In genomic region chr7:4830176-4830575, GRCh38 we compare ENCODE assay signal across 1 cellular context.
A peak's percentile ranks its signal among the peaks of the same experiment; 100 is the strongest.
TF ChIP-seq lines count a peak whose summit lies in the region.

No MANE protein-coding gene starts in this region.

TF ChIP-seq in HepG2, 621 proteins besides CTCF, POLR2A, EP300 and RAD21 (continued from another document and continues in another):
- TF ChIP-seq MNT (IDR thresholded peaks at IDR 0.05) (no peak), NFIB (CRISPR knock-in tag; IDR thresholded peaks at IDR 0.05; ENCODE audit: borderline replicate concordance) (no peak), NPAS2 (CRISPR knock-in tag; IDR thresholded peaks at IDR 0.05; ENCODE audit: borderline replicate concordance) (no peak), HOXD1 (CRISPR knock-in tag; IDR thresholded peaks at IDR 0.05) (no peak), ZFP36L1 (CRISPR knock-in tag; IDR thresholded peaks at IDR 0.05) (no peak), SRY (CRISPR knock-in tag; IDR thresholded peaks at IDR 0.05) (peak; percentile 40; the same call in 1 of the 2 replicates), FOXJ3 (CRISPR knock-in tag; IDR thresholded peaks at IDR 0.05; ENCODE audit: borderline replicate concordance) (no peak), ZNF782 (CRISPR knock-in tag; IDR thresholded peaks at IDR 0.05; ENCODE audit: borderline replicate concordance) (no peak), MAZ (IDR thresholded peaks at IDR 0.05; ENCODE audit: borderline replicate concordance, low read depth, low read length) (peak; percentile 45; the same call in 1 of the 2 replicates), MAZ (CRISPR knock-in tag; IDR thresholded peaks at IDR 0.05; ENCODE audit: low read depth) (peak; percentile 51; the same call in 1 of the 2 replicates), ZNF75D (CRISPR knock-in tag; IDR thresholded peaks at IDR 0.05; ENCODE audit: borderline replicate concordance) (no peak), IKZF1 (IDR thresholded peaks at IDR 0.05) (no peak), ZBTB40 (IDR thresholded peaks at IDR 0.05) (no peak), ZBTB40 (CRISPR knock-in tag; IDR thresholded peaks at IDR 0.05) (no peak), MIER3 (CRISPR knock-in tag; IDR thresholded peaks at IDR 0.05; ENCODE audit: borderline replicate concordance) (peak; percentile 81; the same call in 1 of the 2 replicates), NR2C2 (CRISPR knock-in tag; IDR thresholded peaks at IDR 0.05; ENCODE audit: borderline replicate concordance) (no peak), HIVEP1 (CRISPR knock-in tag; IDR thresholded peaks at IDR 0.05) (no peak), ZNF563 (CRISPR knock-in tag; IDR thresholded peaks at IDR 0.05) (no peak), ZNF674 (CRISPR knock-in tag; IDR thresholded peaks at IDR 0.05; ENCODE audit: low read depth) (no peak), SIN3A (IDR thresholded peaks at IDR 0.05; ENCODE audit: borderline replicate concordance, low read depth, low read length) (no peak), MYNN (CRISPR knock-in tag; IDR thresholded peaks at IDR 0.05; ENCODE audit: low read depth) (no peak), ZNF292 (CRISPR knock-in tag; IDR thresholded peaks at IDR 0.05; ENCODE audit: borderline replicate concordance, low read depth) (no peak; the same call in 1 of the 2 replicates), ZFP36L2 (CRISPR knock-in tag; IDR thresholded peaks at IDR 0.05) (no peak), ZNF597 (CRISPR knock-in tag; IDR thresholded peaks at IDR 0.05) (no peak), CEBPB (IDR thresholded peaks at IDR 0.05; ENCODE audit: borderline replicate concordance, low read depth, low read length) (no peak), ZNF660 (CRISPR knock-in tag; IDR thresholded peaks at IDR 0.05; ENCODE audit: borderline replicate concordance, low read depth) (no peak), ZNF749 (CRISPR knock-in tag; IDR thresholded peaks at IDR 0.05; ENCODE audit: borderline replicate concordance) (no peak), ASH2L (IDR thresholded peaks at IDR 0.05; ENCODE audit: insufficient read length, low read depth, low read length) (no peak), REST (IDR thresholded peaks at IDR 0.05; ENCODE audit: borderline replicate concordance in 1 of 2, low read depth in 1 of 2, low read length in 2 of 2) (no peak), CBFB (CRISPR knock-in tag; IDR thresholded peaks at IDR 0.05) (peak; percentile 75), KLF13 (CRISPR knock-in tag; IDR thresholded peaks at IDR 0.05) (no peak)
- TF ChIP-seq, protein P1, sequence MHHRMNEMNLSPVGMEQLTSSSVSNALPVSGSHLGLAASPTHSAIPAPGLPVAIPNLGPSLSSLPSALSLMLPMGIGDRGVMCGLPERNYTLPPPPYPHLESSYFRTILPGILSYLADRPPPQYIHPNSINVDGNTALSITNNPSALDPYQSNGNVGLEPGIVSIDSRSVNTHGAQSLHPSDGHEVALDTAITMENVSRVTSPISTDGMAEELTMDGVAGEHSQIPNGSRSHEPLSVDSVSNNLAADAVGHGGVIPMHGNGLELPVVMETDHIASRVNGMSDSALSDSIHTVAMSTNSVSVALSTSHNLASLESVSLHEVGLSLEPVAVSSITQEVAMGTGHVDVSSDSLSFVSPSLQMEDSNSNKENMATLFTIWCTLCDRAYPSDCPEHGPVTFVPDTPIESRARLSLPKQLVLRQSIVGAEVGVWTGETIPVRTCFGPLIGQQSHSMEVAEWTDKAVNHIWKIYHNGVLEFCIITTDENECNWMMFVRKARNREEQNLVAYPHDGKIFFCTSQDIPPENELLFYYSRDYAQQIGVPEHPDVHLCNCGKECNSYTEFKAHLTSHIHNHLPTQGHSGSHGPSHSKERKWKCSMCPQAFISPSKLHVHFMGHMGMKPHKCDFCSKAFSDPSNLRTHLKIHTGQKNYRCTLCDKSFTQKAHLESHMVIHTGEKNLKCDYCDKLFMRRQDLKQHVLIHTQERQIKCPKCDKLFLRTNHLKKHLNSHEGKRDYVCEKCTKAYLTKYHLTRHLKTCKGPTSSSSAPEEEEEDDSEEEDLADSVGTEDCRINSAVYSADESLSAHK (CRISPR knock-in tag; IDR thresholded peaks at IDR 0.05; ENCODE audit: borderline replicate concordance): no peak
- TF ChIP-seq, protein P2, sequence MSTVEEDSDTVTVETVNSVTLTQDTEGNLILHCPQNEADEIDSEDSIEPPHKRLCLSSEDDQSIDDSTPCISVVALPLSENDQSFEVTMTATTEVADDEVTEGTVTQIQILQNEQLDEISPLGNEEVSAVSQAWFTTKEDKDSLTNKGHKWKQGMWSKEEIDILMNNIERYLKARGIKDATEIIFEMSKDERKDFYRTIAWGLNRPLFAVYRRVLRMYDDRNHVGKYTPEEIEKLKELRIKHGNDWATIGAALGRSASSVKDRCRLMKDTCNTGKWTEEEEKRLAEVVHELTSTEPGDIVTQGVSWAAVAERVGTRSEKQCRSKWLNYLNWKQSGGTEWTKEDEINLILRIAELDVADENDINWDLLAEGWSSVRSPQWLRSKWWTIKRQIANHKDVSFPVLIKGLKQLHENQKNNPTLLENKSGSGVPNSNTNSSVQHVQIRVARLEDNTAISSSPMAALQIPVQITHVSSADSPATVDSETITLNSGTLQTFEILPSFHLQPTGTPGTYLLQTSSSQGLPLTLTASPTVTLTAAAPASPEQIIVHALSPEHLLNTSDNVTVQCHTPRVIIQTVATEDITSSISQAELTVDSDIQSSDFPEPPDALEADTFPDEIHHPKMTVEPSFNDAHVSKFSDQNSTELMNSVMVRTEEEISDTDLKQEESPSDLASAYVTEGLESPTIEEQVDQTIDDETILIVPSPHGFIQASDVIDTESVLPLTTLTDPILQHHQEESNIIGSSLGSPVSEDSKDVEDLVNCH (CRISPR knock-in tag; IDR thresholded peaks at IDR 0.05): no peak
- TF ChIP-seq, protein P3, sequence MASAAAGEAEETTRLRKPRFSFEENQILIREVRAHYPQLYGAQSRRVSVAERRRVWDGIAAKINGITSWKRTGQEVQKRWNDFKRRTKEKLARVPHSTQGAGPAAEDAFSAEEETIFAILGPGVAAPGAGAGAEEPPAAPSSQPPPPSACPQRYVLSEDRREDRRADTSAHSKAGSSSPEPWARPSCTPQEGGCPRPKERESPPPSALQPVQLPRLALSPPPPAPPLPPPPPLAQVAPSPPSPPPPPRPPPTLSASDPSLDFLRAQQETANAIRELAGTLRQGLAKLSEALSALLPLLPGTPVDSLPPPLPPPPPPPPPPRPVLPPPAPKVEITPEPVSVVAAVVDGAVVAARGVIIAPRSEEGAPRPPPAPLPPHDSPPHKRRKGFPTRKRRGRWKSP (CRISPR knock-in tag; IDR thresholded peaks at IDR 0.05): no peak
- TF ChIP-seq, protein P4, sequence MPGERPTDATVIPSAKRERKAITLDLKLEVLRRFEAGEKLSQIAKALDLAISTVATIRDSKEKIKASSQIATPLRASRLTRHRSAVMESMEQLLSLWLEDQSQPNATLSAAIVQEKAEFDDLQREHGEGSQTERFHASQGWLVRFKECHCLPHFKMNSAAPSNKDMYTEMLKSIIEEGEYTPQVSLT (CRISPR knock-in tag; IDR thresholded peaks at IDR 0.05; ENCODE audit: borderline replicate concordance, low read depth): no peak
